22 cellular contexts compared by ENCODE assay signal in genomic region chr2:234992196-234992595, GRCh38. TPM values are rescaled to one million over a fixed set of nuclear protein-coding genes. Genes with fewer than 3 reads are reported as not detected.
"Had no signal": no experiment of that assay in that cellular context is flagged by ENCODE, and none has a peak within 500 bp of the region (broad histone marks: within the 10 kb centered on the region; RNA-seq: fewer than 3 reads in every experiment).

No MANE protein-coding gene starts in this region.

- H3K79me2 ChIP-seq: parathyroid adenoma had no signal

- H3K27me3 Mint-ChIP-seq: type B pancreatic cell had no signal

- H3K27ac Mint-ChIP-seq: activated CD4-positive, alpha-beta memory T cell treated with anti-CD3 and anti-CD28 coated beads, Interleukin-2, amount 10 ng/mL, durations not matched to agents 7 days and 5 days; activated CD4-positive, alpha-beta T cell treated with anti-CD3 and anti-CD28 coated beads, Interleukin-2, amount 10 ng/mL, durations not matched to agents 24 days and 14 days; activated naive CD4-positive, alpha-beta T cell treated with anti-CD3 and anti-CD28 coated beads, Interleukin-2, amount 50 U/mL, for 24 hours; activated naive CD8-positive, alpha-beta T cell treated with anti-CD3 and anti-CD28 coated beads, Interleukin-2, amount 50 U/mL, for 24 hours; activated T-helper 17 cell treated with anti-CD3 and anti-CD28 coated beads, Interleukin-2, amount 50 U/mL, for 72 hours; naive B cell; type B pancreatic cell had no signal

- H3K4me1 Mint-ChIP-seq: activated CD4-positive, alpha-beta memory T cell treated with anti-CD3 and anti-CD28 coated beads, Interleukin-2, amount 10 ng/mL, durations not matched to agents 7 days and 5 days; activated CD4-positive, alpha-beta T cell treated with anti-CD3 and anti-CD28 coated beads, Interleukin-2, amount 10 ng/mL, durations not matched to agents 24 days and 14 days; activated naive CD4-positive, alpha-beta T cell treated with anti-CD3 and anti-CD28 coated beads, Interleukin-2, amount 50 U/mL, for 24 hours; activated T-helper 17 cell treated with anti-CD3 and anti-CD28 coated beads, Interleukin-2, amount 50 U/mL, for 72 hours had no signal

- H3K9ac ChIP-seq: parathyroid adenoma had no signal

- H3K27me3 ChIP-seq: left lung, uterus had no signal

- H3K4me3 ChIP-seq: left lung, lung, spleen, thoracic aorta, uterus had no signal

- H3K4me1 ChIP-seq: parathyroid adenoma, uterus had no signal

- H3K27ac ChIP-seq: left lung, parathyroid adenoma, spleen, thoracic aorta, uterus had no signal

- DNase-seq: activated CD4-positive, alpha-beta memory T cell treated with anti-CD3 and anti-CD28 coated beads, Interleukin-2, amount 10 ng/mL, durations not matched to agents 7 days and 5 days; activated CD4-positive, alpha-beta T cell treated with anti-CD3 and anti-CD28 coated beads, Interleukin-2, amount 10 ng/mL, durations not matched to agents 24 days and 14 days; activated CD4-positive, CD25-positive, alpha-beta regulatory T cell treated with anti-CD3 and anti-CD28 coated beads, Interleukin-2, amount 50 U/mL, for 72 hours; activated CD8-positive, alpha-beta memory T cell treated with anti-CD3 and anti-CD28 coated beads, Interleukin-2, amount 50 U/mL, for 48 hours; activated naive CD8-positive, alpha-beta T cell treated with anti-CD3 and anti-CD28 coated beads, Interleukin-2, amount 50 U/mL, for 24 hours; activated T-cell treated with anti-CD3 and anti-CD28 coated beads, Interleukin-2, amount 50 U/mL, for 4 hours; caudate nucleus; left lung; naive B cell; nucleus accumbens; right cardiac atrium; spleen; stimulated activated CD4-positive, alpha-beta T cell treated with anti-CD3 and anti-CD28 coated beads, Interleukin-2, amount 100 ng/mL, for 48 hours; stimulated activated naive CD8-positive, alpha-beta T cell treated with anti-CD3 and anti-CD28 coated beads, Interleukin-15, Interleukin-2, amounts not matched to agents 100 U/mL and 50 U/mL, for 24 hours; T-helper 2 cell; uterus had no signal

- ATAC-seq: activated naive CD8-positive, alpha-beta T cell treated with anti-CD3 and anti-CD28 coated beads, Interleukin-2, amount 50 U/mL, for 24 hours; activated T-cell treated with anti-CD3 and anti-CD28 coated beads, Interleukin-2, amount 50 U/mL, for 4 hours; activated T-helper 17 cell treated with anti-CD3 and anti-CD28 coated beads, Interleukin-2, amount 50 U/mL, for 72 hours; left lung; right cardiac atrium; stimulated activated naive CD8-positive, alpha-beta T cell treated with anti-CD3 and anti-CD28 coated beads, Interleukin-15, Interleukin-2, amounts not matched to agents 100 U/mL and 50 U/mL, for 24 hours had no signal

- H3K9me3 ChIP-seq: left lung, spleen, thoracic aorta, uterus had no signal

- H3K36me3 ChIP-seq: left lung, spleen, thoracic aorta, uterus had no signal

- H3K36me3 Mint-ChIP-seq: activated naive CD4-positive, alpha-beta T cell treated with anti-CD3 and anti-CD28 coated beads, Interleukin-2, amount 50 U/mL, for 24 hours; naive B cell had no signal

- H3K9me3 Mint-ChIP-seq: activated CD4-positive, alpha-beta memory T cell treated with anti-CD3 and anti-CD28 coated beads, Interleukin-2, amount 10 ng/mL, durations not matched to agents 7 days and 5 days; activated naive CD4-positive, alpha-beta T cell treated with anti-CD3 and anti-CD28 coated beads, Interleukin-2, amount 50 U/mL, for 24 hours; activated naive CD8-positive, alpha-beta T cell treated with anti-CD3 and anti-CD28 coated beads, Interleukin-2, amount 50 U/mL, for 24 hours; activated T-cell treated with anti-CD3 and anti-CD28 coated beads, Interleukin-2, amount 50 U/mL, for 4 hours; activated T-helper 17 cell treated with anti-CD3 and anti-CD28 coated beads, Interleukin-2, amount 50 U/mL, for 72 hours; type B pancreatic cell had no signal

- H3K4me3 Mint-ChIP-seq: activated CD4-positive, alpha-beta memory T cell treated with anti-CD3 and anti-CD28 coated beads, Interleukin-2, amount 10 ng/mL, durations not matched to agents 7 days and 5 days; activated CD4-positive, alpha-beta T cell treated with anti-CD3 and anti-CD28 coated beads, Interleukin-2, amount 10 ng/mL, durations not matched to agents 24 days and 14 days; activated naive CD4-positive, alpha-beta T cell treated with anti-CD3 and anti-CD28 coated beads, Interleukin-2, amount 50 U/mL, for 24 hours; activated naive CD8-positive, alpha-beta T cell treated with anti-CD3 and anti-CD28 coated beads, Interleukin-2, amount 50 U/mL, for 24 hours; activated T-cell treated with anti-CD3 and anti-CD28 coated beads, Interleukin-2, amount 50 U/mL, for 4 hours; activated T-helper 17 cell treated with anti-CD3 and anti-CD28 coated beads, Interleukin-2, amount 50 U/mL, for 72 hours; type B pancreatic cell had no signal

- H2AFZ ChIP-seq: parathyroid adenoma had no signal

RNA-seq across cellular contexts. Expression of gene SH3BP4, which starts 40.4 kb away (rescaled TPM):
- total RNA-seq: activated T-helper 17 cell treated with anti-CD3 and anti-CD28 coated beads, Interleukin-2, amount 50 U/mL, for 72 hours had no signal
